1 cellular context compared by ENCODE assay signal in the genomic region with DNA sequence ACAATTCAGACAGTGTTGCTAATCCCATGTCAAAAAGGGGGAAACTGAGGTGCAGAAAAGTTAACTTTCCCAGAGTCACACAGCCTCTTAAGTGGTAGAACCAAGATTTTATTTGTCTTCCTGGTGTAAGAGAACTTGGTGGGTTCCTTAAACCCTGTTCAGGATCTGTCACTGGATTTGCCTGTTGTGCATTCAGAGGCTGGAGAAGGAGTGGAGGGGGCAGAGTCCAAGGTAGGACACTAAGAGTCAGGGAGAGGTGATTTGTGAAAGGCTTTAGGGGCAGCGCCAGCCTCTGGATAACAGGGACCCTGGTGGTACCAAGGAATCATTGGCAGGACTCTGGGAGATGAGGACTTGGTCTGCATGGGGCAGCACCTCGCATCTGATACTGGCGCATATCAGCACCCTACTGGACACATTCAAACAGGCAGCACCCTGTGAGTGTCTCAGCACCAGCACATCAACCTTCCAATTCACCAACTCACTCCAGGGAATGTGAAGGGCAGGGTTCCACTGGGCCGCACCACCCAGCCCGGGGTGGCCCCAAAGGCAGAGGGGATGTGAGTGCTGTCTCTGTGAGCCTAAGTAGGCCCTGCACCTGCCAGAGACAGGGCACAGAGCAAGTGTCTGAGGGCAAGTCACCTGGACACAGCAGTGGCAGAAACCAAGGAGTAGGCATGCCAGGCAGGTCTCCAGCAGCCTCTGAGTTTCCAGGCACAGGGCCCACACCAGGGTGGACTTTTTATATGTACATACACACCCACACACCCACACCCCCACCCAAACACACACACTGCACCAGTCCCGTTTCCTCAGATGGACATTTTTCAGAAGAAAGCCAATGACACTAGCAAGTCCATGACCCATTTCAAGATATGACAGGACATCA.
TF ChIP-seq lines count a peak whose summit lies in the region.

No MANE protein-coding gene starts in this region.

TF ChIP-seq in IMR-90, 13 proteins besides CTCF, POLR2A, EP300 and RAD21:
- TF ChIP-seq CHD1 (IDR thresholded peaks at IDR 0.05; ENCODE audit: low read depth, low read length): no peak
